Comparison of ENCODE assay signal across 11 cellular contexts in genomic region chr20:53918949-53919361, GRCh38.
DNase-seq lines count a peak whose midpoint lies in the region; ATAC-seq and TF ChIP-seq lines count a peak whose summit lies in the region.
"Had no signal": no experiment of that assay in that cellular context is flagged by ENCODE, and none has a peak within 500 bp of the region (broad histone marks: within the 10 kb centered on the region; RNA-seq: fewer than 3 reads in every experiment).

No MANE protein-coding gene starts in this region.

- CTCF ChIA-PET in HEK293 (lab: Yijun Ruan, JAX) = interaction anchor here (1.1 kb wide), 1 partner anchor 16 kb away, joined by 3 read pairs; no protein-coding TSS in a partner anchor
- CTCF ChIA-PET in Calu3 (lab: Charles Lee) = interaction anchor here (1.1 kb wide), 1 partner anchor 19 kb away, joined by 3 read pairs; no protein-coding TSS in a partner anchor

- no peaks in the 10 kb centered on the region for H3K27me3 Mint-ChIP-seq in Calu3 (ENCODE audit: unreplicated experiment)

- H3K36me3 ChIP-seq in HEK293 (ENCODE audit: control insufficient read depth in 2 of 2, insufficient read depth in 1 of 2, low read length in 2 of 2) (no peaks in the 10 kb centered on the region), suprapubic skin (no peaks in the 10 kb centered on the region), uterus (no peaks in the 10 kb centered on the region)

- no peak overlapping the region for H3K4me3 Mint-ChIP-seq in Calu3 (ENCODE audit: low read depth, unreplicated experiment)

- no peak for TF ChIP-seq EP300 in suprapubic skin (IDR thresholded peaks at IDR 0.05)

- no peak for ATAC-seq in foreskin keratinocyte
- ATAC-seq: psoas muscle had no signal

- TF ChIP-seq POLR2A in suprapubic skin (IDR thresholded peaks at IDR 0.05) (no peak), uterus (IDR thresholded peaks at IDR 0.05) (no peak)

- TF ChIP-seq CTCF in HEK293 (tag by site-specific recombination; IDR thresholded peaks at IDR 0.05) (no peak), suprapubic skin (IDR thresholded peaks at IDR 0.05) (no peak), foreskin keratinocyte (conservative IDR thresholded peaks at IDR 0.05) (no peak), uterus (IDR thresholded peaks at IDR 0.05) (no peak), Calu3 (IDR thresholded peaks at IDR 0.05; ENCODE audit: unreplicated experiment) (no peak)

- H3K27ac Mint-ChIP-seq in Calu3 (ENCODE audit: unreplicated experiment) = no peak overlapping the region

- H3K4me1 Mint-ChIP-seq in Calu3 (ENCODE audit: low read depth, unreplicated experiment) = peaks cover 67% of the 10 kb centered on the region

- POLR2A ChIA-PET in HEK293 (lab: Yijun Ruan, JAX) = no interaction called here

- intact Hi-C loops in uterus (cut with DNase I; ENCODE audit: low total_unique reads) = no loop called here
- intact Hi-C loops in Calu3 (cut with micrococcal nuclease; ENCODE audit: unreplicated experiment) = loop anchor here (5.0 kb wide), 1 partner anchor 297 kb away; no protein-coding TSS in a partner anchor

- 0 out of 2 replicates have a peak, but pooled peaks cover 5% of the 10 kb centered on the region for H3K4me1 ChIP-seq in HEK293 (ENCODE audit: control insufficient read depth, insufficient read depth, low read length)
- peaks cover 66% of the 10 kb centered on the region for H3K4me1 ChIP-seq in suprapubic skin
- H3K4me1 ChIP-seq in foreskin keratinocyte = peaks cover 34% of the 10 kb centered on the region
- peaks cover 11 to 15% of the 10 kb centered on the region in 2 donors for H3K4me1 ChIP-seq in uterus

- peaks cover 8% of the 10 kb centered on the region for H3K36me3 Mint-ChIP-seq in Calu3 (ENCODE audit: insufficient read depth, unreplicated experiment)

- no peaks in the 10 kb centered on the region for H3K9me3 ChIP-seq in HEK293 (ENCODE audit: control insufficient read depth, insufficient read depth, low read depth, low read length)
- no peaks in the 10 kb centered on the region for H3K9me3 ChIP-seq in suprapubic skin
- H3K9me3 ChIP-seq in uterus = no peaks in the 10 kb centered on the region
- H3K9me3 ChIP-seq: psoas muscle had no signal

- no TSS peak for BruUV-seq in Calu3 (replicated peaks; lab: Mats Ljungman, UMichigan)

- H3K27me3 ChIP-seq in suprapubic skin (no peaks in the 10 kb centered on the region), foreskin keratinocyte (no peaks in the 10 kb centered on the region), uterus (no peaks in the 10 kb centered on the region)

- no peak overlapping the region for H3K4me3 ChIP-seq in HEK293 (ENCODE audit: low read depth, low read length)
- no peak overlapping the region for H3K4me3 ChIP-seq in suprapubic skin
- no peak overlapping the region for H3K4me3 ChIP-seq in uterus
- H3K4me3 ChIP-seq: psoas muscle had no signal

- 79% methylated on average over 11 of the region's 11 CpGs for WGBS in suprapubic skin

- no peak overlapping the region for H3K27ac ChIP-seq in HEK293 (ENCODE audit: extremely low read depth, low read depth, low read length)
- no peak overlapping the region for H3K27ac ChIP-seq in suprapubic skin
- no peak overlapping the region for H3K27ac ChIP-seq in foreskin keratinocyte
- H3K27ac ChIP-seq in uterus = no peak overlapping the region
- H3K27ac ChIP-seq: psoas muscle had no signal

- no peaks in the 10 kb centered on the region for H3K9me3 Mint-ChIP-seq in Calu3 (ENCODE audit: low read depth, unreplicated experiment)

- DNase-seq in NCI-H82 (lab: John Stamatoyannopoulos, UW) (peak; percentile 97), iPS DF 19.7 (ENCODE audit: low read depth, low spot score) (peak; percentile 93), suprapubic skin (ENCODE audit: low spot score in 2 of 2) (peak; percentile 48 to 60), foreskin keratinocyte (no peak), uterus (no peak), Calu3 (no peak)
- DNase-seq: amniotic stem cell, NCI-H510A treated with DMSO at 0.1 percent for 48 hours, psoas muscle, SIG-M5 had no signal

TF ChIP-seq in HEK293, 187 proteins besides CTCF, POLR2A, EP300 and RAD21:
- TF ChIP-seq ZBTB21 (tag by site-specific recombination; IDR thresholded peaks at IDR 0.05) (no peak), HOXD13 (CRISPR knock-in tag; IDR thresholded peaks at IDR 0.05; ENCODE audit: borderline replicate concordance) (no peak), PRDM10 (tag by site-specific recombination; IDR thresholded peaks at IDR 0.05) (peak; percentile 75), ZNF335 (tag by site-specific recombination; conservative IDR thresholded peaks at IDR 0.05) (peak; percentile 47), MEIS1 (CRISPR knock-in tag; IDR thresholded peaks at IDR 0.05; ENCODE audit: borderline replicate concordance) (no peak), ZNF654 (tag by site-specific recombination; IDR thresholded peaks at IDR 0.05; ENCODE audit: low read depth) (no peak), ZBTB17 (tag by site-specific recombination; IDR thresholded peaks at IDR 0.05) (peak; percentile 96), SP3 (tag by site-specific recombination; IDR thresholded peaks at IDR 0.05) (0 out of 2 replicates have a peak, but pooled peaks have one; percentile 8), ZNF792 (tag by site-specific recombination; IDR thresholded peaks at IDR 0.05) (no peak), ZNF138 (tag by site-specific recombination; IDR thresholded peaks at IDR 0.05; ENCODE audit: borderline replicate concordance) (no peak), ZNF16 (tag by site-specific recombination; IDR thresholded peaks at IDR 0.05; ENCODE audit: low read depth) (no peak), BCL11B (tag by site-specific recombination; IDR thresholded peaks at IDR 0.05; ENCODE audit: low read depth) (no peak), ZNF510 (tag by site-specific recombination; IDR thresholded peaks at IDR 0.05; ENCODE audit: insufficient replicate concordance) (no peak), MYNN (tag by site-specific recombination; IDR thresholded peaks at IDR 0.05; ENCODE audit: borderline replicate concordance) (no peak), GLI4 (tag by site-specific recombination; IDR thresholded peaks at IDR 0.05) (no peak)

Comparison
In these comparisons a context has a peak if more than half of its experiments do, and no peak if none do; other contexts are left out.
1. DNase-seq: peak in NCI-H82 (single experiment), iPS DF 19.7 (single experiment) and suprapubic skin (2 of 2); none in foreskin keratinocyte (0 of 2), uterus (0 of 2) and Calu3 (single experiment).